In genomic region chr14:65414961-65415589, GRCh38 we compare ENCODE assay signal across 8 cellular contexts. TPM values are rescaled to one million over a fixed set of nuclear protein-coding genes. Genes with fewer than 3 reads are reported as not detected.
A peak's percentile ranks its signal among the peaks of the same experiment; 100 is the strongest.
DNase-seq lines count a peak whose midpoint lies in the region; ATAC-seq, FAIRE-seq and TF ChIP-seq lines count a peak whose summit lies in the region.

No MANE protein-coding gene starts in this region.

- intact Hi-C loops in OCI-LY7 (cut with micrococcal nuclease; ENCODE audit: unreplicated experiment) (loop anchor here (1.0 to 5.0 kb wide), 6 partner anchors 208 to 657 kb away; no protein-coding TSS in a partner anchor), Right ventricle myocardium superior (cut with DNase I) (loop anchor here (5.0 to 10.0 kb wide), 3 partner anchors 193 to 540 kb away; no protein-coding TSS in a partner anchor)

- peak overlapping the region; percentile 79 for H3K27ac ChIP-seq in CD4-positive, CD25-positive, alpha-beta regulatory T cell (ENCODE audit: insufficient read depth, low read length, poor library complexity, severe bottlenecking)
- peak overlapping the region; percentile 85 for H3K27ac ChIP-seq in OCI-LY7 (ENCODE audit: low read depth, low read length, poor library complexity, severe bottlenecking)
- no peak overlapping the region for H3K27ac ChIP-seq in H1 (ENCODE audit: low read depth, low read length)

- peak in 2 of 3 donors; percentile 41 to 68 for DNase-seq in CD4-positive, CD25-positive, alpha-beta regulatory T cell
- DNase-seq in GM13976 (ENCODE audit: low spot score) (peak; percentile 32), OCI-LY7 (ENCODE audit: low spot score) (peak; percentile 64), H1 (ENCODE audit: low read depth in 1 of 2, low spot score in 2 of 2) (no peak), osteocyte (ENCODE audit: extremely low spot score, unreplicated experiment) (no peak), Right ventricle myocardium superior (no peak)
- no peak for DNase-seq in activated effector memory CD4-positive, alpha-beta T cell treated with Interleukin-2 at 50 U/mL for 16 hours

- no peak overlapping the region for H3K27ac Mint-ChIP-seq in CD4-positive, CD25-positive, alpha-beta regulatory T cell
- H3K27ac Mint-ChIP-seq in osteocyte (ENCODE audit: unreplicated experiment) = no peak overlapping the region

- no peak for TF ChIP-seq EP300 in H1 (IDR thresholded peaks at IDR 0.05; ENCODE audit: borderline replicate concordance in 1 of 2, low read depth in 2 of 2, low read length in 2 of 2)

- POLR2A ChIA-PET in OCI-LY7 (lab: Charles Lee) = interaction anchor here (0.6 to 2.7 kb wide), 42 partner anchors 8 to 587 kb away, joined by 3 to 22 read pairs (median 4); no protein-coding TSS in a partner anchor
- POLR2A ChIA-PET in H1 (lab: Charles Lee; ENCODE audit: partially characterized antibody) = no interaction called here

- peaks cover 11% of the 10 kb centered on the region for H3K23me2 ChIP-seq in H1 (ENCODE audit: low read depth, low read length)

- TF ChIP-seq CTCF in GM13976 (IDR thresholded peaks at IDR 0.05; ENCODE audit: borderline replicate concordance, control extremely low read depth, extremely low read depth, insufficient read depth, missing control alignments) = no peak
- TF ChIP-seq CTCF in OCI-LY7 (conservative IDR thresholded peaks at IDR 0.05; ENCODE audit: low read length) = peak; percentile 98
- peak in 2 of 3 experiments; percentile 20 to 26; a peak in 2 of 4 replicates for TF ChIP-seq CTCF in H1 (IDR thresholded peaks at IDR 0.05; ENCODE audit: control extremely low read depth in 1 of 3, insufficient read depth in 1 of 3, low read depth in 1 of 3, low read length in 3 of 3)
- TF ChIP-seq CTCF in osteocyte (IDR thresholded peaks at IDR 0.05) = peak; percentile 74

- H2BK15ac ChIP-seq in H1 (ENCODE audit: low read length) = no peak overlapping the region

- no peak overlapping the region for H2BK20ac ChIP-seq in H1 (ENCODE audit: low read length)

- H2AK5ac ChIP-seq in H1 (ENCODE audit: low read depth, low read length) = no peak overlapping the region

- no peak overlapping the region for H2BK120ac ChIP-seq in H1 (replicated peaks; ENCODE audit: low read depth, low read length)

- H3K79me1 ChIP-seq in H1 (ENCODE audit: low read depth, low read length) = no peaks in the 10 kb centered on the region

- peaks cover 31 to 55% (median 48%) of the 10 kb centered on the region in 4 donors for H3K4me1 Mint-ChIP-seq in CD4-positive, CD25-positive, alpha-beta regulatory T cell
- peaks cover 13% of the 10 kb centered on the region for H3K4me1 Mint-ChIP-seq in osteocyte (ENCODE audit: unreplicated experiment)

- 78% methylated on average over 3 of the region's 3 CpGs; no CpG with 5 or more reads in 1 of the 2 experiments for WGBS in H1 (ENCODE audit: extremely low coverage in 1 of 2, insufficient coverage in 1 of 2, insufficient read length in 1 of 2, insufficient replicate concordance in 2 of 2, low coverage in 1 of 2, low lambda C conversion rate in 2 of 2, missing lambda C conversion rate in 1 of 2), 2 experiments

- no peaks in the 10 kb centered on the region for H3K27me3 ChIP-seq in CD4-positive, CD25-positive, alpha-beta regulatory T cell (ENCODE audit: control insufficient read depth, insufficient read depth, low read length)
- no peaks in the 10 kb centered on the region; a peak in 1 of 7 replicates for H3K27me3 ChIP-seq in H1 (replicated peaks in 1 of 4; ENCODE audit: control insufficient read depth in 3 of 4, extremely low read depth in 1 of 4, insufficient read depth in 3 of 4, low read length in 3 of 4)

- no peak overlapping the region for H3K18ac ChIP-seq in H1 (ENCODE audit: extremely low read depth, low read length)

- no peaks in the 10 kb centered on the region for H3K9me3 Mint-ChIP-seq in CD4-positive, CD25-positive, alpha-beta regulatory T cell
- H3K9me3 Mint-ChIP-seq in osteocyte (ENCODE audit: unreplicated experiment) = no peaks in the 10 kb centered on the region

- no peak for ATAC-seq in CD4-positive, CD25-positive, alpha-beta regulatory T cell (ENCODE audit: low read depth in 2 of 2)
- ATAC-seq in GM19023 (IDR thresholded peaks at IDR 0.05; ENCODE audit: unreplicated experiment) = no peak
- no peak for ATAC-seq in Right ventricle myocardium superior (ENCODE audit: poor library complexity)

- H4K5ac ChIP-seq in H1 (ENCODE audit: insufficient read length, low read depth, low read length) = no peak overlapping the region

- CTCF ChIA-PET in OCI-LY7 (lab: Charles Lee; ENCODE audit: unreplicated experiment) (interaction anchor here (0.6 to 1.5 kb wide), 5 partner anchors 18 to 409 kb away, joined by 3 to 13 read pairs (median 4); no protein-coding TSS in a partner anchor), H1 (lab: Charles Lee; ENCODE audit: partially characterized antibody) (interaction anchor here (0.6 to 5.4 kb wide), 34 partner anchors 9 to 654 kb away, joined by 3 to 50 read pairs (median 3); no protein-coding TSS in a partner anchor)

- H3K4ac ChIP-seq in H1 (replicated peaks; ENCODE audit: insufficient read length, low read depth, low read length) = no peak overlapping the region

- no peak overlapping the region for H3K23ac ChIP-seq in H1 (ENCODE audit: insufficient read length)

- H3K56ac ChIP-seq in H1 (replicated peaks; ENCODE audit: insufficient read length, low read depth, low read length) = no peak overlapping the region

- no peaks in the 10 kb centered on the region for H3K9me2 ChIP-seq in OCI-LY7 (ENCODE audit: insufficient read depth, low read length)

- in situ Hi-C loops in GM13976 (cut with MboI; ENCODE audit: low sequenced_read_pairs, unreplicated experiment) = loop anchor here (10.0 to 25.0 kb wide), 3 partner anchors 190 to 647 kb away; no protein-coding TSS in a partner anchor

- H4K20me1 ChIP-seq in OCI-LY7 (ENCODE audit: insufficient read depth, low read length) (peaks cover 29% of the 10 kb centered on the region; the same call in 1 of the 2 replicates), H1 (replicated peaks in 1 of 2; ENCODE audit: control insufficient read depth in 1 of 2, insufficient read depth in 2 of 2, low read length in 2 of 2) (no peaks in the 10 kb centered on the region)

- H2BK12ac ChIP-seq in H1 (ENCODE audit: low read depth, low read length) = no peak overlapping the region

- H3K79me2 ChIP-seq in OCI-LY7 (ENCODE audit: insufficient read depth, low read depth, low read length) (peaks cover 92% of the 10 kb centered on the region), H1 (ENCODE audit: control insufficient read depth in 1 of 2, insufficient read depth in 2 of 2, low read length in 2 of 2) (peaks cover 0 to 48% of the 10 kb centered on the region in 2 experiments; a peak in 2 of 4 replicates)

- H3K27me3 Mint-ChIP-seq in CD4-positive, CD25-positive, alpha-beta regulatory T cell = no peaks in the 10 kb centered on the region
- no peaks in the 10 kb centered on the region for H3K27me3 Mint-ChIP-seq in osteocyte (ENCODE audit: unreplicated experiment)

- TF ChIP-seq RAD21 in H1 (IDR thresholded peaks at IDR 0.05 in 1 of 2, conservative IDR thresholded peaks at IDR 0.05 in 1 of 2; ENCODE audit: low read depth in 2 of 2, low read length in 2 of 2) = peak; percentile 56 to 72

- no peaks in the 10 kb centered on the region for H3K9me3 ChIP-seq in CD4-positive, CD25-positive, alpha-beta regulatory T cell (ENCODE audit: control insufficient read depth in 2 of 2, low read length in 2 of 2)
- no peaks in the 10 kb centered on the region for H3K9me3 ChIP-seq in OCI-LY7 (ENCODE audit: low read length)
- H3K9me3 ChIP-seq in H1 (ENCODE audit: insufficient read depth in 2 of 2, low read depth in 1 of 2, low read length in 1 of 2) = no peaks in the 10 kb centered on the region

- TF ChIP-seq POLR2A in H1 (IDR thresholded peaks at IDR 0.05; ENCODE audit: control extremely low read depth in 1 of 2, low read depth in 2 of 2, low read length in 2 of 2) = no peak

- H3K36me3 Mint-ChIP-seq in CD4-positive, CD25-positive, alpha-beta regulatory T cell = no peaks in the 10 kb centered on the region
- H3K36me3 Mint-ChIP-seq in osteocyte (ENCODE audit: unreplicated experiment) = no peaks in the 10 kb centered on the region

- H3K4me2 ChIP-seq in OCI-LY7 (ENCODE audit: low read length) (peak overlapping the region; percentile 82), H1 (ENCODE audit: insufficient read depth in 1 of 2, low read depth in 2 of 2, low read length in 2 of 2) (no peak overlapping the region)

- no peaks in the 10 kb centered on the region for H3K36me3 ChIP-seq in CD4-positive, CD25-positive, alpha-beta regulatory T cell (ENCODE audit: control insufficient read depth, insufficient read depth, low read length)
- peaks cover 39% of the 10 kb centered on the region for H3K36me3 ChIP-seq in OCI-LY7 (ENCODE audit: insufficient read depth, low read length)
- no peaks in the 10 kb centered on the region for H3K36me3 ChIP-seq in H1 (ENCODE audit: control insufficient read depth in 2 of 4, insufficient read depth in 4 of 4, low read length in 3 of 4)

- H3K9ac ChIP-seq in H1 (replicated peaks in 1 of 4; ENCODE audit: extremely low read depth in 1 of 4, low read depth in 3 of 4, low read length in 3 of 4) = no peak overlapping the region

- H4K91ac ChIP-seq in H1 (replicated peaks; ENCODE audit: insufficient read length, low read length) = no peak overlapping the region

- H3K4me3 Mint-ChIP-seq in CD4-positive, CD25-positive, alpha-beta regulatory T cell = peak overlapping the region; percentile 95 to 99 (median 97)
- no peak overlapping the region for H3K4me3 Mint-ChIP-seq in osteocyte (ENCODE audit: unreplicated experiment)

- FAIRE-seq in H1 (lab: Jason Lieb, UNC) = no peak

- peaks cover 32% of the 10 kb centered on the region for H3K4me1 ChIP-seq in CD4-positive, CD25-positive, alpha-beta regulatory T cell (ENCODE audit: control insufficient read depth, insufficient read depth, low read length, poor library complexity, severe bottlenecking)
- H3K4me1 ChIP-seq in OCI-LY7 (ENCODE audit: insufficient read depth, low read length, poor library complexity, severe bottlenecking) (peaks cover 39% of the 10 kb centered on the region), H1 (replicated peaks in 1 of 4; ENCODE audit: control insufficient read depth in 3 of 4, insufficient read depth in 4 of 4, low read length in 3 of 4) (peaks cover 0 to 5% (median 0%) of the 10 kb centered on the region in 4 experiments; a peak in 1 of 7 replicates)

- peak overlapping the region; percentile 81 for H3K4me3 ChIP-seq in CD4-positive, CD25-positive, alpha-beta regulatory T cell (ENCODE audit: low read depth, low read length)
- H3K4me3 ChIP-seq in OCI-LY7 (ENCODE audit: low read depth, low read length, poor library complexity, severe bottlenecking) (peak overlapping the region; percentile 91), H1 (ENCODE audit: extremely low read depth in 1 of 4, insufficient read depth in 2 of 4, low read depth in 3 of 4, low read length in 4 of 4) (no peak overlapping the region)

- no peak overlapping the region for H3K14ac ChIP-seq in H1 (ENCODE audit: insufficient read length)

- H4K8ac ChIP-seq in H1 (ENCODE audit: extremely low read depth, insufficient read depth, low read length) = no peak overlapping the region

- H2AFZ ChIP-seq in OCI-LY7 (ENCODE audit: low read length) (no peak overlapping the region), H1 (ENCODE audit: low read length) (no peak overlapping the region)

- H2BK5ac ChIP-seq in H1 (ENCODE audit: low read depth, low read length) = no peak overlapping the region

- TSS peak; percentile 48 for BruUV-seq in OCI-LY7 (replicated peaks; lab: Mats Ljungman, UMichigan)

RNA-seq across cellular contexts. Expression of gene FUT8, which starts 2.5 kb away (rescaled TPM):
- 59.2 TPM for total RNA-seq in CD4-positive, CD25-positive, alpha-beta regulatory T cell
- 10 to 100 TPM; 15.3 to 23.4 (median 21.5) TPM for polyA plus RNA-seq in CD4-positive, CD25-positive, alpha-beta regulatory T cell
- total RNA-seq in OCI-LY7 (2014; rRNA removed; shearing (Covaris generic)) = 90.3 and 128 TPM in 2 replicates
- total RNA-seq in OCI-LY7 (2022) = 157 and 174 TPM in 2 replicates
- total RNA-seq in H1 (2021; fragmentation: NEBNext Ultra II Directional; extraction: Animal tissue kit (Norgen Biotek cat#: 25700)) = 25.1 and 25.3 TPM in 2 replicates
- 8.8 and 10.5 TPM in 2 replicates for polyA plus RNA-seq in H1 (2011; rRNA removed)
- 10.8 TPM for polyA plus RNA-seq in H1 (2011; cell fraction: cytosol; rRNA removed)
- 6.0 TPM for polyA plus RNA-seq in H1 (2011; cell fraction: nucleus; rRNA removed)
- polyA plus RNA-seq in H1 (2012, experiment 1 of 2) = 14.8 to 24.7 TPM (median 18.1 TPM) in 4 replicates
- polyA plus RNA-seq in H1 (2012, experiment 2 of 2) = 2.9 TPM
- 14.4 TPM for polyA plus RNA-seq in H1 (2013, experiment 1 of 2)
- 15.9 TPM for polyA plus RNA-seq in H1 (2013, experiment 2 of 2)
- polyA minus RNA-seq in H1 (2011; rRNA and poly(A)+ RNA removed) = 32.5 and 36.2 TPM in 2 replicates
- polyA minus RNA-seq in H1 (2011; cell fraction: cytosol; rRNA and poly(A)+ RNA removed) = 10.7 TPM
- polyA minus RNA-seq in H1 (2011; cell fraction: nucleus; rRNA and poly(A)+ RNA removed) = 37.8 TPM
- 33.7 and 35.5 TPM in 2 replicates for total RNA-seq in osteocyte
- total RNA-seq in Right ventricle myocardium superior = 9.9 TPM

Comparison
In these comparisons a context has a peak if more than half of its experiments do, and no peak if none do; other contexts are left out.
1. DNase-seq: peak in CD4-positive, CD25-positive, alpha-beta regulatory T cell (2 of 3), GM13976 (single experiment) and OCI-LY7 (single experiment); none in H1 (0 of 2), osteocyte (single experiment), Right ventricle myocardium superior (single experiment) and activated effector memory CD4-positive, alpha-beta T cell treated with Interleukin-2 at 50 U/mL for 16 hours (single experiment).
2. H3K4me3 ChIP-seq: peak in CD4-positive, CD25-positive, alpha-beta regulatory T cell (single experiment) and OCI-LY7 (single experiment); none in H1 (0 of 4).